ENCODE assay signal across 8 cellular contexts in the genomic region with DNA sequence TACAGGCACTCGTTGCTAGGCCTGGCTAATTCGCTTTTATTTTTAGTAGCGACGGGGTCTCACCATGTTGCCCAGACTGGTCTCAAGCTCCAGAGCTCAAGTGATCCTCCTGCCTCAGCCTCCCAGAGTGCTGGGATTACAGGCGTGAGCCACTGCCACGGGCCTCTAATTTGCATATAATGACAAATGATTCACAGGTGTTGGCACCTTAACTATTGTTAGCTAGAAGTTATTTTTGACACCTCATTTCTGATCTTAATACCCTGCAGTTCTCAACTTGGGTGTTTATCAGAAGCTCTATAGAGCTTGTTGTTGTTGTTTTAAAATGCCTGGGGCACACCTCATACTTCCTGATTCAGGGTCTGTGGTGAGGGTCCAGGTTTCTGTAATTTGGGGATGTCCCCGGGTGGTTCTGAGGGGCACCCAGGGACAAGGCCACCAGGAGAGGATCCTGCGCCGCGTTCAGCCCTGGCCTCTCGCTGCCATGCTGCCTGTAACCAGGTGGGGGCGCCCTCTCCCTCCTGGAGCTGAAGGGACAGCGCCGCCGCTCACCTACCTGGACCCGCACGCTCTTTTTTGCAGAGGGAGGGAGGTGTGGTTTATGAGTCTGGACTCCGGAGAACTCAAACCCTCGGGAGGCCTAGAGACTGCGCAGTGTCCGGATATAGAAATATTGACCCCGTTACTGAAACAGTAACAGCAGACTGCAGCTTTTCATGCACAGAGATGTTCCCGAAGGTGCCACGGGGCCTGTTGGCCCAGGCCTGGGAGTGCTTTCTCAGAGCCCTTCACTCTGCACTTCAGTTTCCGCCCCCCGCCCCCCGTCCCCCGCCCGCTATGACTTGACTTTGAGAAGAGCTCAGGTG. TPM values are rescaled to one million over a fixed set of nuclear protein-coding genes. Genes with fewer than 3 reads are reported as not detected.
DNase-seq lines count a peak whose midpoint lies in the region; ATAC-seq lines count a peak whose summit lies in the region.

No MANE protein-coding gene starts in this region.

- H3K9ac ChIP-seq in mesenchymal stem cell (ENCODE audit: low read length), result peak overlapping the region; percentile 43

- peak overlapping the region; percentile 73 for H3K4me2 ChIP-seq in mesenchymal stem cell (ENCODE audit: low read length, poor library complexity, severe bottlenecking)

- no peaks in the 10 kb centered on the region for H3K27me3 ChIP-seq in effector memory CD4-positive, alpha-beta T cell (replicated peaks; ENCODE audit: control insufficient read depth, insufficient read depth, low read length, poor library complexity, severe bottlenecking)
- peaks cover 24 to 49% of the 10 kb centered on the region in 2 experiments for H3K27me3 ChIP-seq in mesenchymal stem cell (ENCODE audit: control insufficient read depth in 1 of 2, insufficient read depth in 1 of 2, low read length in 2 of 2)

- no peak overlapping the region for H2BK12ac ChIP-seq in mesenchymal stem cell (ENCODE audit: low read length in 2 of 2)

- peak; percentile 50 for ATAC-seq in GM19023 (IDR thresholded peaks at IDR 0.05; ENCODE audit: unreplicated experiment)
- ATAC-seq in HG03280 (IDR thresholded peaks at IDR 0.05; ENCODE audit: unreplicated experiment), result peak; percentile 69

- H3K36me3 ChIP-seq in effector memory CD4-positive, alpha-beta T cell (ENCODE audit: control insufficient read depth, insufficient read depth, low read length), result no peaks in the 10 kb centered on the region
- no peaks in the 10 kb centered on the region for H3K36me3 ChIP-seq in mesenchymal stem cell (ENCODE audit: control insufficient read depth in 1 of 2, insufficient read depth in 2 of 2, low read depth in 1 of 2, low read length in 2 of 2)

- H2BK120ac ChIP-seq in mesenchymal stem cell (ENCODE audit: low read depth, low read length), result no peak overlapping the region

- no peak overlapping the region for H3K14ac ChIP-seq in mesenchymal stem cell (ENCODE audit: low read length in 2 of 2)

- DNase-seq in AG08396 (ENCODE audit: low spot score) (peak; percentile 77), NCI-H748 (lab: John Stamatoyannopoulos, UW; ENCODE audit: unreplicated experiment) (peak; percentile 80), mesenchymal stem cell (peak; percentile 60)
- DNase-seq in activated CD8-positive, alpha-beta memory T cell treated with anti-CD3 and anti-CD28 coated beads for 24 hours, result peak; percentile 96
- peak; percentile 49 to 65 (median 51) for DNase-seq in effector memory CD4-positive, alpha-beta T cell
- DNase-seq in stimulated activated CD8-positive, alpha-beta memory T cell treated with anti-CD3 and anti-CD28 coated beads, Interleukin-15, amount 100 ng/mL, for 48 hours (ENCODE audit: low read depth in 2 of 2), result peak; percentile 69 to 70

- no peak overlapping the region for H3K4ac ChIP-seq in mesenchymal stem cell (ENCODE audit: low read depth in 1 of 2, low read length in 2 of 2)

- H3K4me3 ChIP-seq in effector memory CD4-positive, alpha-beta T cell (ENCODE audit: insufficient read depth, low read depth, low read length, poor library complexity, severe bottlenecking), result peak overlapping the region; percentile 26
- H3K4me3 ChIP-seq in mesenchymal stem cell (ENCODE audit: insufficient read depth in 1 of 2, low read depth in 1 of 2, low read length in 2 of 2), result peak overlapping the region in 1 of 2 experiments; percentile 54

- no peak overlapping the region for H4K91ac ChIP-seq in mesenchymal stem cell (ENCODE audit: low read length)

- H3K79me1 ChIP-seq in mesenchymal stem cell (replicated peaks; ENCODE audit: low read length, poor library complexity, severe bottlenecking), result no peaks in the 10 kb centered on the region

- 19% methylated on average over 20 of the region's 29 CpGs for WGBS in mesenchymal stem cell

- no peak overlapping the region for H3K23ac ChIP-seq in mesenchymal stem cell (ENCODE audit: low read length in 2 of 2)

- no peak overlapping the region for H3K27ac ChIP-seq in effector memory CD4-positive, alpha-beta T cell (ENCODE audit: insufficient read depth, low read length, poor library complexity, severe bottlenecking)
- no peak overlapping the region for H3K27ac ChIP-seq in mesenchymal stem cell (ENCODE audit: low read length, poor library complexity, severe bottlenecking)

- H2AFZ ChIP-seq in mesenchymal stem cell (ENCODE audit: low read depth, low read length), result no peak overlapping the region

- H4K8ac ChIP-seq in mesenchymal stem cell (ENCODE audit: low read length), result no peak overlapping the region

- H3K4me1 ChIP-seq in effector memory CD4-positive, alpha-beta T cell (ENCODE audit: control insufficient read depth, insufficient read depth, low read length, poor library complexity, severe bottlenecking), result no peaks in the 10 kb centered on the region
- H3K4me1 ChIP-seq in mesenchymal stem cell (ENCODE audit: control insufficient read depth, insufficient read depth, low read depth, low read length), result peaks cover 10% of the 10 kb centered on the region

- no peak overlapping the region for H2AK5ac ChIP-seq in mesenchymal stem cell (ENCODE audit: low read length, severe bottlenecking)

- H2BK15ac ChIP-seq in mesenchymal stem cell (ENCODE audit: low read depth, poor library complexity, severe bottlenecking), result no peak overlapping the region

- no peak overlapping the region for H3K18ac ChIP-seq in mesenchymal stem cell (ENCODE audit: low read depth in 1 of 2, low read length in 2 of 2)

- H2BK5ac ChIP-seq in mesenchymal stem cell (ENCODE audit: low read depth, low read length, poor library complexity, severe bottlenecking), result no peak overlapping the region

- no peaks in the 10 kb centered on the region for H3K9me3 ChIP-seq in effector memory CD4-positive, alpha-beta T cell (ENCODE audit: control insufficient read depth, low read length)
- H3K9me3 ChIP-seq in mesenchymal stem cell (ENCODE audit: control insufficient read depth, low read length), result no peaks in the 10 kb centered on the region

RNA-seq across cellular contexts. Expression of gene NEK2, which starts 23.0 kb away (rescaled TPM):
- polyA plus RNA-seq in mesenchymal stem cell (2013, experiment 1 of 2), result 1.8 TPM
- polyA plus RNA-seq in mesenchymal stem cell (2013, experiment 2 of 2), result 2.1 TPM
